Comparison of ENCODE assay signal across 3 cellular contexts in genomic region chr18:64854112-64854511, GRCh38.
A peak's percentile ranks its signal among the peaks of the same experiment; 100 is the strongest.
TF ChIP-seq lines count a peak whose summit lies in the region.

No MANE protein-coding gene starts in this region.

TF ChIP-seq in HepG2, 621 proteins besides CTCF, POLR2A, EP300 and RAD21:
- TF ChIP-seq MAFF (IDR thresholded peaks at IDR 0.05; ENCODE audit: low read depth, low read length), result peak; percentile 93
- no peak for TF ChIP-seq RAD51 (IDR thresholded peaks at IDR 0.05; ENCODE audit: borderline replicate concordance)
- TF ChIP-seq MAFK (conservative IDR thresholded peaks at IDR 0.05 in 1 of 2, IDR thresholded peaks at IDR 0.05 in 1 of 2; ENCODE audit: low read length in 2 of 2), result peak; percentile 87 to 97

TF ChIP-seq in IMR-90, 13 proteins besides CTCF, POLR2A, EP300 and RAD21:
- peak; percentile 93 for TF ChIP-seq MAFK (IDR thresholded peaks at IDR 0.05; ENCODE audit: low read depth, low read length)
- TF ChIP-seq RCOR1 (IDR thresholded peaks at IDR 0.05; ENCODE audit: insufficient replicate concordance, low read length), result no peak

TF ChIP-seq in H1, 55 proteins besides CTCF, POLR2A, EP300 and RAD21:
- TF ChIP-seq CHD1 (IDR thresholded peaks at IDR 0.05; ENCODE audit: low read depth, low read length) (no peak), SIX5 (IDR thresholded peaks at IDR 0.05; ENCODE audit: low read depth, low read length) (no peak), NANOG (IDR thresholded peaks at IDR 0.05; ENCODE audit: insufficient read depth, low read depth, low read length, poor library complexity, severe bottlenecking) (no peak), BCL11A (IDR thresholded peaks at IDR 0.05; ENCODE audit: low read depth in 2 of 2, low read length in 2 of 2) (no peak), SP2 (IDR thresholded peaks at IDR 0.05; ENCODE audit: low read length) (no peak), HDAC2 (IDR thresholded peaks at IDR 0.05; ENCODE audit: borderline replicate concordance in 1 of 2, low read depth in 2 of 2, low read length in 2 of 2) (no peak), MAFK (IDR thresholded peaks at IDR 0.05; ENCODE audit: low read depth, low read length) (peak; percentile 82)
